Comparison of ENCODE assay signal across 1 cellular context in the genomic region with DNA sequence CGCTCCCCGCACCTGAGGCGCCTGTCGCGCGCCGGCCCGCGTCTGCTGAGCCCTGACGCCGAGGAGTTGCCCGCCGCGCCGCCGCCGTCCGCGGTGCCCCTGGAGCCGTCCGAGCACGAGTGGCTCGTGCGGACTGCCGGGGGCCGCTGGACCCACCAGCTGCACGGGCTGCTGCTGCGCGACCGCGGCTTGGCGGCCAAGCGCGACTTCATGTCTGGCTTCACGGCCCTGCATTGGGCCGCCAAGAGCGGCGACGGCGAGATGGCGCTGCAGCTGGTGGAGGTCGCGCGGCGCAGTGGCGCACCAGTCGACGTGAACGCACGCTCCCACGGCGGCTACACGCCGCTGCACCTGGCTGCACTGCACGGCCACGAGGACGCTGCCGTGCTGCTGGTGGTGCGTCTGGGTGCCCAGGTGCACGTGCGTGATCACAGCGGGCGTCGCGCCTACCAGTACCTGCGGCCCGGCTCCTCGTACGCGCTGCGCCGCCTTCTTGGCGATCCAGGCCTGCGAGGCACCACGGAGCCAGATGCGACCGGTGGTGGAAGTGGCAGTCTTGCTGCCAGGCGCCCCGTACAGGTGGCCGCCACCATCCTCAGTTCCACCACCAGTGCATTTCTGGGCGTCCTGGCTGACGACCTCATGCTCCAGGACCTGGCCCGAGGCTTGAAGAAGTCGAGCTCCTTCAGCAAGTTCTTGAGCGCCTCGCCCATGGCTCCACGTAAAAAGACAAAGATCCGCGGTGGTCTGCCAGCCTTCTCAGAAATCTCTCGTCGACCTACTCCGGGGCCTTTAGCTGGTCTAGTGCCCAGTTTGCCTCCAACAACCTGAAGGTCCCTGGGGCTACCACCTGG.
TF ChIP-seq lines count a peak whose summit lies in the region.

No MANE protein-coding gene starts in this region.

TF ChIP-seq in H1, 55 proteins besides CTCF, POLR2A, EP300 and RAD21:
- peak; percentile 99 for TF ChIP-seq KDM4A (IDR thresholded peaks at IDR 0.05; ENCODE audit: low read depth, low read length, severe bottlenecking)
- TF ChIP-seq SUZ12 (IDR thresholded peaks at IDR 0.05; ENCODE audit: low read length), result peak; percentile 86
- TF ChIP-seq, protein P1, sequence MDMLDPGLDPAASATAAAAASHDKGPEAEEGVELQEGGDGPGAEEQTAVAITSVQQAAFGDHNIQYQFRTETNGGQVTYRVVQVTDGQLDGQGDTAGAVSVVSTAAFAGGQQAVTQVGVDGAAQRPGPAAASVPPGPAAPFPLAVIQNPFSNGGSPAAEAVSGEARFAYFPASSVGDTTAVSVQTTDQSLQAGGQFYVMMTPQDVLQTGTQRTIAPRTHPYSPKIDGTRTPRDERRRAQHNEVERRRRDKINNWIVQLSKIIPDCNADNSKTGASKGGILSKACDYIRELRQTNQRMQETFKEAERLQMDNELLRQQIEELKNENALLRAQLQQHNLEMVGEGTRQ (IDR thresholded peaks at IDR 0.05; ENCODE audit: low read length), result no peak
- TF ChIP-seq, protein P2, sequence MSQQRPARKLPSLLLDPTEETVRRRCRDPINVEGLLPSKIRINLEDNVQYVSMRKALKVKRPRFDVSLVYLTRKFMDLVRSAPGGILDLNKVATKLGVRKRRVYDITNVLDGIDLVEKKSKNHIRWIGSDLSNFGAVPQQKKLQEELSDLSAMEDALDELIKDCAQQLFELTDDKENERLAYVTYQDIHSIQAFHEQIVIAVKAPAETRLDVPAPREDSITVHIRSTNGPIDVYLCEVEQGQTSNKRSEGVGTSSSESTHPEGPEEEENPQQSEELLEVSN (IDR thresholded peaks at IDR 0.05), result peak; percentile 94
- peak; percentile 71; the same call in 1 of the 2 replicates for TF ChIP-seq CREB1 (IDR thresholded peaks at IDR 0.05)
- TF ChIP-seq EZH2 (IDR thresholded peaks at IDR 0.05; ENCODE audit: low read depth, low read length, severe bottlenecking), result peak; percentile 77
- TF ChIP-seq, protein P3, sequence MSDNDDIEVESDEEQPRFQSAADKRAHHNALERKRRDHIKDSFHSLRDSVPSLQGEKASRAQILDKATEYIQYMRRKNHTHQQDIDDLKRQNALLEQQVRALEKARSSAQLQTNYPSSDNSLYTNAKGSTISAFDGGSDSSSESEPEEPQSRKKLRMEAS (IDR thresholded peaks at IDR 0.05), result peak; percentile 98
- 0 out of 2 replicates have a peak, but pooled peaks have one; percentile 16 for TF ChIP-seq PHF8 (conservative IDR thresholded peaks at IDR 0.05; ENCODE audit: low read depth, low read length)
- TF ChIP-seq RBBP5 (IDR thresholded peaks at IDR 0.05; ENCODE audit: borderline replicate concordance, low read depth, low read length), result peak; percentile 60; the same call in 1 of the 2 replicates
- no peak for TF ChIP-seq RFX5 (IDR thresholded peaks at IDR 0.05; ENCODE audit: borderline replicate concordance, low read depth, low read length)
- no peak for TF ChIP-seq CEBPB (IDR thresholded peaks at IDR 0.05; ENCODE audit: low read depth, low read length)
